ENCODE assay signal across 27 cellular contexts in genomic region chr6:159555082-159555481, GRCh38.
"Had no signal": no experiment of that assay in that cellular context is flagged by ENCODE, and none has a peak within 500 bp of the region (broad histone marks: within the 10 kb centered on the region; RNA-seq: fewer than 3 reads in every experiment).

No MANE protein-coding gene starts in this region.

- DNase-seq: colonic mucosa; cortex of kidney; dermis blood vessel endothelial cell; dorsolateral prefrontal cortex; effector CD4-positive, alpha-beta T cell; effector CD8-positive, alpha-beta T cell; effector memory CD4-positive, alpha-beta T cell; effector memory CD8-positive, alpha-beta T cell; endodermal cell; erythroblast; esophagus squamous epithelium; foreskin fibroblast; foreskin keratinocyte; foreskin melanocyte; gastrocnemius medialis; glutamatergic neuron; heart left ventricle; heart right ventricle had no signal

- FAIRE-seq: colon, endometrium, endothelial cell of umbilical vein, frontal cortex had no signal

- H3K27ac ChIP-seq: colonic mucosa, coronary artery, dorsolateral prefrontal cortex, epithelial cell of prostate, esophagus muscularis mucosa, esophagus squamous epithelium, foreskin keratinocyte, gastrocnemius medialis, gastroesophageal sphincter, heart left ventricle, heart right ventricle had no signal

- H3K9me3 ChIP-seq: colonic mucosa, esophagus muscularis mucosa, esophagus squamous epithelium, gastrocnemius medialis, gastroesophageal sphincter, heart right ventricle had no signal

- H3K4me3 ChIP-seq: colonic mucosa, coronary artery, dorsolateral prefrontal cortex, esophagus muscularis mucosa, esophagus squamous epithelium, gastrocnemius medialis, gastroesophageal sphincter, heart left ventricle, heart right ventricle had no signal

- H3K36me3 ChIP-seq: colonic mucosa, esophagus muscularis mucosa, esophagus squamous epithelium, gastrocnemius medialis, gastroesophageal sphincter, heart left ventricle, heart right ventricle had no signal

- H3K27me3 ChIP-seq: colonic mucosa, esophagus muscularis mucosa, esophagus squamous epithelium, foreskin keratinocyte, gastrocnemius medialis, gastroesophageal sphincter, heart right ventricle had no signal

- ATAC-seq: effector memory CD8-positive, alpha-beta T cell; esophagus mucosa; foreskin keratinocyte; gastrocnemius medialis; gastroesophageal sphincter; heart left ventricle had no signal

- H3K4me1 ChIP-seq: colonic mucosa, esophagus muscularis mucosa, esophagus squamous epithelium, foreskin keratinocyte, gastrocnemius medialis, gastroesophageal sphincter, heart left ventricle had no signal
